In the genomic region with DNA sequence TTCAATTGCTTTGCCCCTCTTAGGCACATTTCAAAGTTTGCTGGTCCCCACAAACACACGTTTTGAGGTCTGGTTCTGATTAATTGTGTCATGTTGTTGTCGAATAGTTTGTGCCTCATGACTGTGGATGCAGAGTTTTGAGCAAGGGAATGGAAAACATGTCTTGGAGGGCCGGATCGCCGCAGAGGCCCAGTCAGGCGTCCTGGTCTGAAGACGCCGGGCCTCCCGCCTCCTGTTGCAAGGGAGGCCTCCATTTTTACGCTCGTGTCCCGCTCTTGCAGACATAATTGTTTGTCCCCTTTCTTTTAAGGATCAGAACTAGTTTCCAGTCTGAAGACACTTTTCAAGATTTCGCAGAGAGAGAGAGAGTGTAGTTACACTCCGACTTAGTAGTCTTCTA, we compare ENCODE assay signal across 17 cellular contexts. TPM values are rescaled to one million over a fixed set of nuclear protein-coding genes. Genes with fewer than 3 reads are reported as not detected.
DNase-seq lines count a peak whose midpoint lies in the region; ATAC-seq and TF ChIP-seq lines count a peak whose summit lies in the region.
"Had no signal": no experiment of that assay in that cellular context is flagged by ENCODE, and none has a peak within 500 bp of the region (broad histone marks: within the 10 kb centered on the region; RNA-seq: fewer than 3 reads in every experiment).

No MANE protein-coding gene starts in this region.

- H3K4me3 ChIP-seq in CD8-positive, alpha-beta memory T cell (ENCODE audit: low read length) = no peak overlapping the region
- H3K4me3 ChIP-seq in OCI-LY3 (ENCODE audit: low read length) (no peak overlapping the region), iPS-18a (ENCODE audit: low read length) (peak overlapping the region; percentile 52), neuron (ENCODE audit: low read length) (peak overlapping the region; percentile 62), coronary artery (no peak overlapping the region)
- H3K4me3 ChIP-seq: uterus had no signal

- peak overlapping the region in 6 of 7 donors; percentile 8 to 69 (median 30) for H3K4me3 Mint-ChIP-seq in CD8-positive, alpha-beta memory T cell

- H4K20me1 ChIP-seq in OCI-LY3 (ENCODE audit: insufficient read depth, low read length) = no peaks in the 10 kb centered on the region

- H3K9ac ChIP-seq in OCI-LY3 (ENCODE audit: low read length) (no peak overlapping the region), iPS-18a (ENCODE audit: low read length) (peak overlapping the region; percentile 25)

- TF ChIP-seq CTCF in OCI-LY3 (IDR thresholded peaks at IDR 0.05; ENCODE audit: low read depth, low read length) = no peak
- no peak for TF ChIP-seq CTCF in coronary artery (IDR thresholded peaks at IDR 0.05)

- no peak for ATAC-seq in HG03139 (IDR thresholded peaks at IDR 0.05; ENCODE audit: unreplicated experiment)
- ATAC-seq: stimulated activated naive CD8-positive, alpha-beta T cell treated with anti-CD3 and anti-CD28 coated beads, Interleukin-15, Interleukin-2, amounts not matched to agents 100 U/mL and 50 U/mL, for 24 hours had no signal

- no peaks in the 10 kb centered on the region for H3K36me3 ChIP-seq in CD8-positive, alpha-beta memory T cell (ENCODE audit: insufficient read depth, low read length)
- H3K36me3 ChIP-seq in OCI-LY3 (replicated peaks; ENCODE audit: low read depth, low read length) (peaks cover 4% of the 10 kb centered on the region), iPS-18a (ENCODE audit: control insufficient read depth, low read depth, low read length) (no peaks in the 10 kb centered on the region), neuron (ENCODE audit: insufficient read depth, low read length) (no peaks in the 10 kb centered on the region)
- H3K36me3 ChIP-seq: colonic mucosa, uterus had no signal

- peaks cover 45 to 74% of the 10 kb centered on the region in 2 donors for H3K27me3 Mint-ChIP-seq in CD8-positive, alpha-beta memory T cell

- H3K27ac Mint-ChIP-seq in CD8-positive, alpha-beta memory T cell = no peak overlapping the region
- H3K27ac Mint-ChIP-seq: activated CD4-positive, alpha-beta T cell treated with anti-CD3 and anti-CD28 coated beads, Interleukin-2, amount 10 ng/mL, durations not matched to agents 7 days and 5 days had no signal

- H3K9me3 ChIP-seq in CD8-positive, alpha-beta memory T cell (ENCODE audit: low read length) = no peaks in the 10 kb centered on the region
- H3K9me3 ChIP-seq in OCI-LY3 (ENCODE audit: insufficient read depth, low read length) = no peaks in the 10 kb centered on the region
- H3K9me3 ChIP-seq in iPS-18a (ENCODE audit: control insufficient read depth, low read depth, low read length) = no peaks in the 10 kb centered on the region
- H3K9me3 ChIP-seq in neuron (ENCODE audit: low read length) = peaks cover 4% of the 10 kb centered on the region
- H3K9me3 ChIP-seq: colonic mucosa, uterus had no signal

- H3K27ac ChIP-seq in CD8-positive, alpha-beta memory T cell (ENCODE audit: low read depth, low read length) = no peak overlapping the region
- H3K27ac ChIP-seq in OCI-LY3 (ENCODE audit: low read length) (no peak overlapping the region), iPS-18a (ENCODE audit: low read length) (no peak overlapping the region), coronary artery (no peak overlapping the region)
- H3K27ac ChIP-seq: colonic mucosa, uterus had no signal

- H3K4me2 ChIP-seq in OCI-LY3 (ENCODE audit: low read length) = peak overlapping the region; percentile 52; the same call in 1 of the 2 replicates

- no peaks in the 10 kb centered on the region for H3K79me2 ChIP-seq in OCI-LY3 (ENCODE audit: low read length)

- no peak overlapping the region for H2AFZ ChIP-seq in OCI-LY3 (ENCODE audit: low read depth, low read length)
- no peak overlapping the region for H2AFZ ChIP-seq in neuron (ENCODE audit: low read depth, low read length)

- CTCF ChIA-PET in CD8-positive, alpha-beta memory T cell (lab: Charles Lee) = no interaction called here

- H3K27me3 ChIP-seq in CD8-positive, alpha-beta memory T cell (ENCODE audit: insufficient read depth, low read length, poor library complexity, severe bottlenecking) = peaks cover 34% of the 10 kb centered on the region
- no peaks in the 10 kb centered on the region for H3K27me3 ChIP-seq in OCI-LY3 (ENCODE audit: low read depth, low read length)
- peaks cover 95% of the 10 kb centered on the region for H3K27me3 ChIP-seq in iPS-18a (ENCODE audit: control insufficient read depth, insufficient read depth, low read length)
- H3K27me3 ChIP-seq in neuron (ENCODE audit: insufficient read depth, low read length) = peaks cover 34% of the 10 kb centered on the region

- POLR2A ChIA-PET in CD8-positive, alpha-beta memory T cell (lab: Charles Lee) = no interaction called here

- H3K9me3 Mint-ChIP-seq in CD8-positive, alpha-beta memory T cell = peaks cover 0 to 4% (median 0%) of the 10 kb centered on the region in 5 donors
- H3K9me3 Mint-ChIP-seq: activated CD4-positive, alpha-beta T cell treated with anti-CD3 and anti-CD28 coated beads, Interleukin-2, amount 10 ng/mL, durations not matched to agents 7 days and 5 days had no signal

- H3K4me1 ChIP-seq in CD8-positive, alpha-beta memory T cell (ENCODE audit: insufficient read depth, low read length) = peaks cover 8% of the 10 kb centered on the region
- peaks cover 17% of the 10 kb centered on the region for H3K4me1 ChIP-seq in OCI-LY3 (ENCODE audit: low read length)
- peaks cover 35% of the 10 kb centered on the region for H3K4me1 ChIP-seq in iPS-18a (ENCODE audit: control insufficient read depth, low read depth, low read length)
- H3K4me1 ChIP-seq in neuron (ENCODE audit: insufficient read depth, low read length) = peaks cover 12% of the 10 kb centered on the region

- H3K4me1 Mint-ChIP-seq in CD8-positive, alpha-beta memory T cell = peaks cover 9 to 22% (median 10%) of the 10 kb centered on the region in 3 donors

- no peaks in the 10 kb centered on the region for H3K36me3 Mint-ChIP-seq in CD8-positive, alpha-beta memory T cell

- DNase-seq in CD8-positive, alpha-beta memory T cell = no peak
- no peak for DNase-seq in coronary artery (ENCODE audit: low spot score)
- DNase-seq in NCI-H1694 treated with DMSO at 0.1 percent for 48 hours (lab: John Stamatoyannopoulos, UW) = no peak
- DNase-seq in stimulated activated naive CD4-positive, alpha-beta T cell treated with Interleukin-2 at 50 U/mL for 16 hours (lab: John Stamatoyannopoulos, UW) = no peak
- DNase-seq: activated CD4-positive, alpha-beta T cell treated with anti-CD3 and anti-CD28 coated beads, Interleukin-2, amount 10 ng/mL, durations not matched to agents 7 days and 5 days; colonic mucosa; DMS79 treated with DMSO at 0.1 percent for 48 hours; IMR-90; MV-4-11; NCI-H774; stimulated activated naive CD8-positive, alpha-beta T cell treated with anti-CD3 and anti-CD28 coated beads, Interleukin-15, Interleukin-2, amounts not matched to agents 100 U/mL and 50 U/mL, for 24 hours; uterus had no signal

RNA-seq across cellular contexts. Expression of gene NTN1, which starts 3.2 kb away (rescaled TPM):
- under 1 TPM; 0.24 to 0.33 TPM for total RNA-seq in CD8-positive, alpha-beta memory T cell
- not detected for polyA plus RNA-seq in CD8-positive, alpha-beta memory T cell

RNA-seq across cellular contexts. Expression of gene PIK3R5, which starts 59.0 kb away (rescaled TPM):
- total RNA-seq in CD8-positive, alpha-beta memory T cell = 10 to 100 TPM; 28.6 to 30.2 TPM
- polyA plus RNA-seq in CD8-positive, alpha-beta memory T cell = 71.6 TPM
- total RNA-seq: H4, IMR-90 had no signal
- polyA plus RNA-seq: IMR-90 had no signal

Comparison
In these comparisons a context has a peak if more than half of its experiments do, and no peak if none do; other contexts are left out.
1. H3K4me3 ChIP-seq: peak in iPS-18a (single experiment) and neuron (single experiment); none in CD8-positive, alpha-beta memory T cell (single experiment), OCI-LY3 (single experiment) and coronary artery (single experiment).